In genomic region chr2:32807662-32808061, GRCh38 we compare ENCODE assay signal across 25 cellular contexts.
A peak's percentile ranks its signal among the peaks of the same experiment; 100 is the strongest.
DNase-seq lines count a peak whose midpoint lies in the region; ATAC-seq, FAIRE-seq and TF ChIP-seq lines count a peak whose summit lies in the region.
"Had no signal": no experiment of that assay in that cellular context is flagged by ENCODE, and none has a peak within 500 bp of the region (broad histone marks: within the 10 kb centered on the region; RNA-seq: fewer than 3 reads in every experiment).

No MANE protein-coding gene starts in this region.

- H3K9me3 ChIP-seq in HepG2 (ENCODE audit: low read length) (no peaks in the 10 kb centered on the region), right lobe of liver (no peaks in the 10 kb centered on the region), HEK293 (ENCODE audit: control insufficient read depth, insufficient read depth, low read depth, low read length) (no peaks in the 10 kb centered on the region), prostate gland (no peaks in the 10 kb centered on the region)
- H3K9me3 ChIP-seq: A549; BLaER1 treated with 17β-estradiol and CSF1 and Interleukin-3, amounts not matched to agents 10 nM and 100 nM had no signal

- no peak for FAIRE-seq in HepG2 (lab: Jason Lieb, UNC)
- FAIRE-seq: A549, GM12878, GM12892, GM18507 had no signal

- H3K4me3 Mint-ChIP-seq in WTC11: no peak overlapping the region
- no peak overlapping the region for H3K4me3 Mint-ChIP-seq in stimulated activated naive B cell treated with anti-CD40 and anti-IgM and Interleukin-4, amounts not matched to agents 10 μg/mL and 1 μg/mL and 100 μg/mL, for 72 hours
- H3K4me3 Mint-ChIP-seq: B cell; CD8-positive, alpha-beta T cell had no signal

- no peak overlapping the region for H3K4me3 ChIP-seq in HepG2 (replicated peaks in 1 of 3; ENCODE audit: insufficient read depth in 1 of 3, low read depth in 2 of 3, low read length in 3 of 3)
- no peak overlapping the region for H3K4me3 ChIP-seq in right lobe of liver
- H3K4me3 ChIP-seq in HEK293 (ENCODE audit: low read depth, low read length): no peak overlapping the region
- H3K4me3 ChIP-seq in prostate gland: no peak overlapping the region
- H3K4me3 ChIP-seq: A549; BLaER1 treated with 17β-estradiol and CSF1 and Interleukin-3, amounts not matched to agents 10 nM and 100 nM; GM12878 had no signal

- H3K27me3 Mint-ChIP-seq in WTC11 (ENCODE audit: low read depth): no peaks in the 10 kb centered on the region
- no peaks in the 10 kb centered on the region for H3K27me3 Mint-ChIP-seq in stimulated activated naive B cell treated with anti-CD40 and anti-IgM and Interleukin-4, amounts not matched to agents 10 μg/mL and 1 μg/mL and 100 μg/mL, for 72 hours
- H3K27me3 Mint-ChIP-seq: B cell had no signal

- TF ChIP-seq POLR2A in HepG2 (IDR thresholded peaks at IDR 0.05; ENCODE audit: insufficient read depth in 1 of 2, low read depth in 2 of 2, low read length in 2 of 2) (no peak), right lobe of liver (IDR thresholded peaks at IDR 0.05) (no peak), prostate gland (IDR thresholded peaks at IDR 0.05) (no peak)

- H3K36me3 ChIP-seq in HepG2 (replicated peaks in 1 of 2; ENCODE audit: control insufficient read depth in 1 of 2, insufficient read depth in 2 of 2, low read length in 2 of 2) (peaks cover 1 to 6% of the 10 kb centered on the region in 2 experiments; a peak in 3 of 5 replicates), right lobe of liver (no peaks in the 10 kb centered on the region), HEK293 (ENCODE audit: control insufficient read depth in 2 of 2, insufficient read depth in 1 of 2, low read length in 2 of 2) (no peaks in the 10 kb centered on the region), prostate gland (no peaks in the 10 kb centered on the region)

- H2AFZ ChIP-seq in HepG2 (ENCODE audit: low read length): no peak overlapping the region

- in situ Hi-C loops in HepG2 (cut with HindIII; ENCODE audit: extremely low pct_ligation_motif_present, low pct_unique_long_range_greater_than_20kb): no loop called here

- H3K27me3 ChIP-seq in HepG2 (ENCODE audit: control insufficient read depth in 1 of 2, insufficient read depth in 2 of 2, low read length in 2 of 2) (no peaks in the 10 kb centered on the region), right lobe of liver (no peaks in the 10 kb centered on the region), prostate gland (replicated peaks; ENCODE audit: insufficient read depth) (no peaks in the 10 kb centered on the region)
- H3K27me3 ChIP-seq: BLaER1 treated with 17β-estradiol and CSF1 and Interleukin-3, amounts not matched to agents 10 nM and 100 nM had no signal

- no TSS peak for BruUV-seq in HepG2 (replicated peaks; lab: Mats Ljungman, UMichigan)

- no peak overlapping the region for H3K9ac ChIP-seq in HepG2 (ENCODE audit: insufficient read depth, low read depth, low read length)
- H3K9ac ChIP-seq: BLaER1 treated with 17β-estradiol and CSF1 and Interleukin-3, amounts not matched to agents 10 nM and 100 nM had no signal

- no peak for ATAC-seq in HepG2
- ATAC-seq in right lobe of liver: no peak
- ATAC-seq in WTC11: no peak
- no peak for ATAC-seq in HG02840 (IDR thresholded peaks at IDR 0.05; ENCODE audit: low FRiP score, unreplicated experiment)
- ATAC-seq in stimulated activated naive B cell treated with anti-CD40 and anti-IgM and Interleukin-4, amounts not matched to agents 10 μg/mL and 1 μg/mL and 100 μg/mL, for 72 hours (replicated peaks): no peak
- ATAC-seq: A549; CD8-positive, alpha-beta T cell; GM12878 had no signal

- intact Hi-C loops in HepG2 (cut with micrococcal nuclease; ENCODE audit: unreplicated experiment): no loop called here
- intact Hi-C loops in right lobe of liver (cut with DNase I): no loop called here
- intact Hi-C loops in prostate gland (cut with DNase I): no loop called here

- TF ChIP-seq RAD21 in HepG2 (CRISPR knock-in tag; IDR thresholded peaks at IDR 0.05): no peak

- 95% methylated on average over 5 of the region's 5 CpGs for WGBS in HepG2 (ENCODE audit: low lambda C conversion rate)
- WGBS in right lobe of liver (ENCODE audit: insufficient coverage, low coverage, low lambda C conversion rate, missing lambda C conversion rate): 82% methylated on average over 5 of the region's 5 CpGs
- 94% methylated on average over 5 of the region's 5 CpGs for WGBS in prostate gland

- no peaks in the 10 kb centered on the region for H3K36me3 Mint-ChIP-seq in WTC11
- H3K36me3 Mint-ChIP-seq in stimulated activated naive B cell treated with anti-CD40 and anti-IgM and Interleukin-4, amounts not matched to agents 10 μg/mL and 1 μg/mL and 100 μg/mL, for 72 hours: peaks cover 30 to 45% of the 10 kb centered on the region in 2 donors

- no peaks in the 10 kb centered on the region for H4K20me1 ChIP-seq in HepG2 (ENCODE audit: insufficient read depth, low read length)
- H4K20me1 ChIP-seq: BLaER1 treated with 17β-estradiol and CSF1 and Interleukin-3, amounts not matched to agents 10 nM and 100 nM had no signal

- DNase-seq in HepG2 (ENCODE audit: low spot score) (no peak), right lobe of liver (no peak), WTC11 (ENCODE audit: low spot score) (no peak), prostate gland (ENCODE audit: low spot score) (no peak)
- DNase-seq in stimulated activated naive B cell treated with anti-CD40 and anti-IgM and Interleukin-4, amounts not matched to agents 10 μg/mL and 1 μg/mL and 100 μg/mL, for 72 hours: no peak
- DNase-seq: AML-193; Caco-2; CD8-positive, alpha-beta T cell; DMS 273 treated with DMSO at 0.1 percent for 48 hours; DMS153; DMS53; DMS79; DND-41; EL; GDM1 had no signal

- CTCF ChIA-PET in HepG2 (lab: Yijun Ruan, JAX; ENCODE audit: low intra/inter-chr PET ratio, low total read pairs): no interaction called here
- CTCF ChIA-PET in HEK293 (lab: Yijun Ruan, JAX): no interaction called here
- CTCF ChIA-PET in WTC11 (lab: Charles Lee): no interaction called here

- H3K27ac ChIP-seq in HepG2 (ENCODE audit: extremely low read length, insufficient read depth, low read length) (no peak overlapping the region), right lobe of liver (no peak overlapping the region), HEK293 (ENCODE audit: extremely low read depth, low read depth, low read length) (no peak overlapping the region), prostate gland (no peak overlapping the region)
- H3K27ac ChIP-seq: 22Rv1; A549; BLaER1 treated with 17β-estradiol and CSF1 and Interleukin-3, amounts not matched to agents 10 nM and 100 nM; C4-2B had no signal

- H3K4me1 ChIP-seq in HepG2 (ENCODE audit: insufficient read depth, low read length) (peaks cover 13% of the 10 kb centered on the region), right lobe of liver (no peaks in the 10 kb centered on the region), HEK293 (ENCODE audit: control insufficient read depth, insufficient read depth, low read length) (peaks cover 7% of the 10 kb centered on the region; the same call in 1 of the 2 replicates), prostate gland (replicated peaks) (no peaks in the 10 kb centered on the region)
- H3K4me1 ChIP-seq: BLaER1 treated with 17β-estradiol and CSF1 and Interleukin-3, amounts not matched to agents 10 nM and 100 nM had no signal

- H3K79me2 ChIP-seq in HepG2 (ENCODE audit: insufficient read depth, low read length): no peaks in the 10 kb centered on the region

- H3K9me3 Mint-ChIP-seq in WTC11: no peaks in the 10 kb centered on the region
- no peaks in the 10 kb centered on the region for H3K9me3 Mint-ChIP-seq in stimulated activated naive B cell treated with anti-CD40 and anti-IgM and Interleukin-4, amounts not matched to agents 10 μg/mL and 1 μg/mL and 100 μg/mL, for 72 hours
- H3K9me3 Mint-ChIP-seq: CD8-positive, alpha-beta T cell had no signal

- TF ChIP-seq EP300 in HepG2 (IDR thresholded peaks at IDR 0.05; ENCODE audit: low read depth in 2 of 2, low read length in 2 of 2) (no peak), HepG2 (CRISPR knock-in tag; IDR thresholded peaks at IDR 0.05; ENCODE audit: borderline replicate concordance) (no peak)

- no peaks in the 10 kb centered on the region for H3K4me1 Mint-ChIP-seq in WTC11
- no peaks in the 10 kb centered on the region for H3K4me1 Mint-ChIP-seq in stimulated activated naive B cell treated with anti-CD40 and anti-IgM and Interleukin-4, amounts not matched to agents 10 μg/mL and 1 μg/mL and 100 μg/mL, for 72 hours
- H3K4me1 Mint-ChIP-seq: B cell had no signal

- POLR2A ChIA-PET in HepG2 (lab: Yijun Ruan, JAX): no interaction called here
- POLR2A ChIA-PET in HEK293 (lab: Yijun Ruan, JAX): no interaction called here
- POLR2A ChIA-PET in WTC11 (lab: Charles Lee): no interaction called here

- peak overlapping the region; percentile 55; the same call in 1 of the 2 replicates for H3K27ac Mint-ChIP-seq in WTC11
- no peak overlapping the region for H3K27ac Mint-ChIP-seq in stimulated activated naive B cell treated with anti-CD40 and anti-IgM and Interleukin-4, amounts not matched to agents 10 μg/mL and 1 μg/mL and 100 μg/mL, for 72 hours
- H3K27ac Mint-ChIP-seq: B cell; CD8-positive, alpha-beta T cell had no signal

- TF ChIP-seq CTCF in HepG2 (CRISPR knock-in tag; IDR thresholded peaks at IDR 0.05) (no peak), right lobe of liver (IDR thresholded peaks at IDR 0.05) (no peak), HEK293 (tag by site-specific recombination; IDR thresholded peaks at IDR 0.05) (no peak), WTC11 (IDR thresholded peaks at IDR 0.05) (no peak), prostate gland (IDR thresholded peaks at IDR 0.05) (no peak)

- H3K4me2 ChIP-seq in HepG2 (ENCODE audit: low read depth, low read length): no peak overlapping the region
- H3K4me2 ChIP-seq: A549; BLaER1 treated with 17β-estradiol and CSF1 and Interleukin-3, amounts not matched to agents 10 nM and 100 nM had no signal

TF ChIP-seq in HepG2, 621 proteins besides CTCF, POLR2A, EP300 and RAD21 (continues in another document):
- TF ChIP-seq ATF7 (IDR thresholded peaks at IDR 0.05) (peak; percentile 62), ATF7 (CRISPR knock-in tag; IDR thresholded peaks at IDR 0.05) (no peak)

TF ChIP-seq in HEK293, 187 proteins besides CTCF, POLR2A, EP300 and RAD21 (continues in another document):
- no peak for TF ChIP-seq ZNF341 (tag by site-specific recombination; IDR thresholded peaks at IDR 0.05; ENCODE audit: low read depth)

Comparison
In these comparisons a context has a peak if more than half of its experiments do, and no peak if none do; other contexts are left out.
1. Of the 63 proteins assayed by ChIP-seq in both HepG2 and HEK293: peak only in HepG2: none; only in HEK293: ATF2; in both: none; in neither: 62.